Comparison of ENCODE assay signal across 22 cellular contexts in genomic region chr10:51694369-51694768, GRCh38. TPM values are rescaled to one million over a fixed set of nuclear protein-coding genes. Genes with fewer than 3 reads are reported as not detected.
DNase-seq lines count a peak whose midpoint lies in the region; ATAC-seq, FAIRE-seq and TF ChIP-seq lines count a peak whose summit lies in the region.
"Had no signal": no experiment of that assay in that cellular context is flagged by ENCODE, and none has a peak within 500 bp of the region (broad histone marks: within the 10 kb centered on the region; RNA-seq: fewer than 3 reads in every experiment).

No MANE protein-coding gene starts in this region.

- H3K27me3 ChIP-seq in heart left ventricle = no peaks in the 10 kb centered on the region
- no peaks in the 10 kb centered on the region for H3K27me3 ChIP-seq in K562 (ENCODE audit: control insufficient read depth in 2 of 2, insufficient read depth in 2 of 2, low read length in 2 of 2)
- H3K27me3 ChIP-seq in thoracic aorta (replicated peaks; ENCODE audit: insufficient read depth) = no peaks in the 10 kb centered on the region
- no peaks in the 10 kb centered on the region for H3K27me3 ChIP-seq in MG63

- peaks cover 12% of the 10 kb centered on the region for H3K36me3 Mint-ChIP-seq in mesothelial cell of epicardium

- peaks cover 49% of the 10 kb centered on the region for H3K4me1 Mint-ChIP-seq in mesothelial cell of epicardium

- in situ Hi-C loops in K562 (cut with MboI) = no loop called here

- TF ChIP-seq CTCF in heart left ventricle (IDR thresholded peaks at IDR 0.05) (no peak), K562 (IDR thresholded peaks at IDR 0.05 in 2 of 3, conservative IDR thresholded peaks at IDR 0.05 in 1 of 3; ENCODE audit: insufficient read depth in 2 of 3, low read depth in 1 of 3, low read length in 3 of 3) (no peak), mesothelial cell of epicardium (IDR thresholded peaks at IDR 0.05; ENCODE audit: unreplicated experiment) (no peak), thoracic aorta (IDR thresholded peaks at IDR 0.05) (no peak)

- H3K9me3 ChIP-seq in heart left ventricle = no peaks in the 10 kb centered on the region
- H3K9me3 ChIP-seq in K562 (replicated peaks; ENCODE audit: control insufficient read depth, insufficient read depth, low read depth, low read length) = no peaks in the 10 kb centered on the region
- no peaks in the 10 kb centered on the region for H3K9me3 ChIP-seq in thoracic aorta
- no peaks in the 10 kb centered on the region for H3K9me3 ChIP-seq in MG63

- H3K4me3 ChIP-seq in heart left ventricle (no peak overlapping the region), K562 (no peak overlapping the region), thoracic aorta (peak overlapping the region; percentile 3), MG63 (no peak overlapping the region)

- WGBS in heart left ventricle, 4 donors = 56 to 79% (median 65%) methylated on average over 1 of the region's 1 CpG
- WGBS in K562 (ENCODE audit: insufficient coverage, low coverage, missing lambda C conversion rate) = 25% methylated on average over 1 of the region's 1 CpG

- H3K4me2 ChIP-seq in K562 (ENCODE audit: insufficient read depth, low read length) = no peak overlapping the region

- H3K36me3 ChIP-seq in heart left ventricle = peaks cover 0 to 22% (median 10%) of the 10 kb centered on the region in 9 donors
- peaks cover 29% of the 10 kb centered on the region; the same call in 2 of the 3 replicates for H3K36me3 ChIP-seq in K562 (ENCODE audit: control insufficient read depth, insufficient read depth, low read length)
- no peaks in the 10 kb centered on the region for H3K36me3 ChIP-seq in thoracic aorta
- H3K36me3 ChIP-seq in MG63 = peaks cover 12% of the 10 kb centered on the region

- no peak overlapping the region for H3K4me3 Mint-ChIP-seq in mesothelial cell of epicardium

- ATAC-seq in left cardiac atrium (peak; percentile 5 to 64), heart left ventricle (no peak), K562 (no peak), thoracic aorta (ENCODE audit: insufficient number of reproducible peaks, low FRiP score, low read depth) (no peak), GM21576 (IDR thresholded peaks at IDR 0.05; ENCODE audit: unreplicated experiment) (no peak)
- ATAC-seq: SK-N-SH treated with all-trans-retinoic acid at 6 μM for 48 hours had no signal

- peaks cover 7 to 53% (median 41%) of the 10 kb centered on the region in 12 donors for H3K4me1 ChIP-seq in heart left ventricle
- H3K4me1 ChIP-seq in K562 (replicated peaks in 1 of 2; ENCODE audit: control insufficient read depth in 2 of 2, insufficient read depth in 2 of 2, low read length in 2 of 2) = peaks cover 12 to 15% of the 10 kb centered on the region in 2 experiments; a peak in 4 of 5 replicates
- H3K4me1 ChIP-seq in thoracic aorta (ENCODE audit: control insufficient read depth in 1 of 2, low read depth in 2 of 2) = peaks cover 33 to 48% of the 10 kb centered on the region in 2 donors

- H3K9ac ChIP-seq in K562 (ENCODE audit: insufficient read depth in 1 of 2, low read depth in 2 of 2, low read length in 2 of 2) = no peak overlapping the region

- intact Hi-C loops in left cardiac atrium (cut with DNase I) = no loop called here
- intact Hi-C loops in heart left ventricle (cut with DNase I) = no loop called here
- intact Hi-C loops in K562 (cut with micrococcal nuclease) = no loop called here

- CTCF ChIA-PET in K562 (lab: Yijun Ruan, JAX; ENCODE audit: low intra/inter-chr PET ratio) = no interaction called here

- H3K9me1 ChIP-seq in K562 (ENCODE audit: control insufficient read depth, insufficient read depth, low read length) = no peaks in the 10 kb centered on the region

- TF ChIP-seq EP300 in K562 (IDR thresholded peaks at IDR 0.05; ENCODE audit: low read length) = no peak

- H3K9me3 Mint-ChIP-seq in mesothelial cell of epicardium = peaks cover 9% of the 10 kb centered on the region

- TF ChIP-seq RAD21 in K562 (CRISPR knock-in tag; conservative IDR thresholded peaks at IDR 0.05 in 1 of 2, IDR thresholded peaks at IDR 0.05 in 1 of 2) = no peak

- peak overlapping the region in 4 of 12 donors; percentile 1 to 40 (median 16) for H3K27ac ChIP-seq in heart left ventricle
- H3K27ac ChIP-seq in K562 (ENCODE audit: extremely low read depth, low read depth, low read length) = no peak overlapping the region
- peak overlapping the region in 1 of 2 donors; percentile 31 for H3K27ac ChIP-seq in thoracic aorta
- H3K27ac ChIP-seq: 22Rv1 had no signal

- peaks cover 33% of the 10 kb centered on the region for H3K79me2 ChIP-seq in K562 (ENCODE audit: control insufficient read depth, insufficient read depth, low read length)

- no peak overlapping the region for H2AFZ ChIP-seq in K562 (ENCODE audit: low read depth, low read length)

- BruUV-seq in K562 (replicated peaks; lab: Mats Ljungman, UMichigan) = no TSS peak

- POLR2A ChIA-PET in K562 (lab: Yijun Ruan, JAX) = interaction anchor here (1.0 kb wide), 1 partner anchor 9 kb away, joined by 3 read pairs; no protein-coding TSS in a partner anchor

- no peak for FAIRE-seq in K562 (lab: Jason Lieb, UNC)
- FAIRE-seq: GM18507, H54 had no signal

- H3K27ac Mint-ChIP-seq in mesothelial cell of epicardium = peak overlapping the region; percentile 64

- peaks cover 8% of the 10 kb centered on the region; the same call in 1 of the 2 replicates for H4K20me1 ChIP-seq in K562 (replicated peaks; ENCODE audit: control insufficient read depth, insufficient read depth, low read length)

- TF ChIP-seq POLR2A in heart left ventricle (IDR thresholded peaks at IDR 0.05) (no peak), K562 (conservative IDR thresholded peaks at IDR 0.05) (no peak)

- no peaks in the 10 kb centered on the region for H3K27me3 Mint-ChIP-seq in mesothelial cell of epicardium (ENCODE audit: low read depth)

- no peak for DNase-seq in left cardiac atrium
- no peak for DNase-seq in heart left ventricle
- DNase-seq in K562 (ENCODE audit: extremely low read depth in 1 of 4, low spot score in 3 of 4) = no peak
- no peak for DNase-seq in mesothelial cell of epicardium (ENCODE audit: low spot score in 2 of 2, unreplicated experiment in 2 of 2)
- no peak for DNase-seq in thoracic aorta (ENCODE audit: low spot score)
- no peak for DNase-seq in MG63
- DNase-seq in DMS79 treated with DMSO at 0.1 percent for 48 hours (lab: John Stamatoyannopoulos, UW) = no peak
- DNase-seq: C1 segment of cervical spinal cord; GDM1; Kasumi-1; NCI-H1092 treated with DMSO at 0.1 percent for 48 hours; NCI-H1436 treated with DMSO at 0.1 percent for 48 hours; NCI-H1930; NCI-H345; NCI-H524; NCI-H774; NK-92 treated with Interleukin-12 subunit alpha and Interleukin-12 subunit beta, amount 100 ng/mL, for 24 hours had no signal

TF ChIP-seq in K562, 482 proteins besides CTCF, POLR2A, EP300 and RAD21:
- no peak for TF ChIP-seq DIDO1 (tag; IDR thresholded peaks at IDR 0.05; ENCODE audit: low read depth)
- no peak for TF ChIP-seq CREB1 (IDR thresholded peaks at IDR 0.05)
- TF ChIP-seq CREB1 (CRISPR knock-in tag; IDR thresholded peaks at IDR 0.05) = no peak
- TF ChIP-seq DACH1 (IDR thresholded peaks at IDR 0.05; ENCODE audit: partially characterized antibody) = peak; percentile 18

RNA-seq across cellular contexts. Expression of gene CSTF2T, which starts 5.0 kb away (rescaled TPM):
- 10 to 100 TPM; 19.2 to 23.7 TPM for total RNA-seq in left cardiac atrium
- total RNA-seq in heart left ventricle = 10 to 100 TPM; 18.5 to 27.4 (median 22.7) TPM
- 10 to 100 TPM; 10.6 to 14.2 TPM for polyA plus RNA-seq in heart left ventricle
- 6.8 and 12.1 TPM in 2 replicates for total RNA-seq in K562 (2011; cell fraction: chromatin; rRNA removed; ENCODE audit: low replicate concordance)
- total RNA-seq in K562 (2011; cell fraction: nucleolus; rRNA removed) = 7.9 and 8.2 TPM in 2 replicates
- 13.6 and 17.5 TPM in 2 replicates for total RNA-seq in K562 (2011; cell fraction: nucleoplasm; rRNA removed)
- total RNA-seq in K562 (2014; rRNA removed) = 24.2 and 30.7 TPM in 2 replicates
- total RNA-seq in K562 (2014; rRNA removed; fragmentation: Illumina TruSeq; extraction: Trizol) = 28.6 and 30.9 TPM in 2 replicates
- total RNA-seq in K562 (2015; rRNA removed; fragmentation: Illumina TruSeq; extraction: Trizol) = 31.5 and 32.2 TPM in 2 replicates
- 26.4 and 30.3 TPM in 2 replicates for total RNA-seq in K562 (2021)
- 13.7 and 15.8 TPM in 2 replicates for polyA plus RNA-seq in K562 (2011; rRNA removed)
- 7.6 and 8.0 TPM in 2 replicates for polyA plus RNA-seq in K562 (2011; cell fraction: cytosol; rRNA removed)
- 7.6 and 9.5 TPM in 2 replicates for polyA plus RNA-seq in K562 (2011; cell fraction: nucleus; rRNA removed)
- polyA plus RNA-seq in K562 (2012) = 26.4 and 27.4 TPM in 2 replicates
- 29.5 and 32.4 TPM in 2 replicates for polyA plus RNA-seq in K562 (2014; fragmentation: Illumina TruSeq; extraction: Trizol)
- polyA plus RNA-seq in K562 (2014; fragmentation: Nextera tagmentation; extraction: Ambion mirVana) = 10 to 100 TPM; 10.3 to 15.5 TPM
- polyA plus RNA-seq in K562 (2014; rRNA removed) = 20.1 and 20.2 TPM in 2 replicates
- polyA minus RNA-seq in K562 (2011; rRNA and poly(A)+ RNA removed) = 16.5 and 19.9 TPM in 2 replicates
- 6.7 and 7.2 TPM in 2 replicates for polyA minus RNA-seq in K562 (2011; cell fraction: cytosol; rRNA and poly(A)+ RNA removed)
- polyA minus RNA-seq in K562 (2011; cell fraction: nucleus; rRNA and poly(A)+ RNA removed) = 12.5 and 21.8 TPM in 2 replicates
- total RNA-seq in mesothelial cell of epicardium = 23.3 to 23.9 TPM (median 23.8 TPM) in 3 replicates
- total RNA-seq in thoracic aorta = 10 to 100 TPM; 24.6 to 39.9 TPM
- total RNA-seq in MG63 (2014; rRNA removed; shearing (Covaris generic); ENCODE audit: low replicate concordance) = 23.5 and 24.6 TPM in 2 replicates

Comparison
In these comparisons a context has a peak if more than half of its experiments do, and no peak if none do; other contexts are left out.
1. ATAC-seq: peak in left cardiac atrium (2 of 2); none in heart left ventricle (0 of 4), K562 (single experiment), thoracic aorta (single experiment) and GM21576 (single experiment).